ENCODE assay signal across 26 cellular contexts in genomic region chr13:30404207-30404606, GRCh38. TPM values are rescaled to one million over a fixed set of nuclear protein-coding genes. Genes with fewer than 3 reads are reported as not detected.
"Had no signal": no experiment of that assay in that cellular context is flagged by ENCODE, and none has a peak within 500 bp of the region (broad histone marks: within the 10 kb centered on the region; RNA-seq: fewer than 3 reads in every experiment).

No MANE protein-coding gene starts in this region.

- H3K4me3 ChIP-seq: body of pancreas, hepatocyte, lower lobe of right lung, stomach, testis had no signal

- H3K27ac ChIP-seq: body of pancreas, hepatocyte, lower lobe of right lung, parathyroid adenoma, stomach, testis had no signal

- H3K36me3 ChIP-seq: lower lobe of right lung, stomach had no signal

- H3K9me3 ChIP-seq: body of pancreas, lower lobe of right lung, stomach, testis had no signal

- DNase-seq: activated CD4-positive, alpha-beta memory T cell treated with anti-CD3 and anti-CD28 coated beads, Interleukin-2, amount 10 ng/mL, durations not matched to agents 7 days and 5 days; activated CD4-positive, alpha-beta T cell treated with anti-CD3 and anti-CD28 coated beads, Interleukin-2, amount 10 ng/mL, durations not matched to agents 24 days and 14 days; activated gamma-delta T cell; activated naive CD4-positive, alpha-beta T cell treated with anti-CD3 and anti-CD28 coated beads, Interleukin-2, amount 50 U/mL, for 16 hours; activated naive CD8-positive, alpha-beta T cell treated with anti-CD3 and anti-CD28 coated beads, Interleukin-2, amount 50 U/mL, for 24 hours; anterior cingulate cortex; body of pancreas; effector CD4-positive, alpha-beta T cell; erythroblast; glutamatergic neuron; immature natural killer cell; kidney glomerular epithelial cell; lower lobe of right lung; midbrain; nucleus accumbens; small intestine; stomach; SW 1271; T-helper 17 cell; testis; trophoblast cell had no signal

- H2AFZ ChIP-seq: hepatocyte, parathyroid adenoma had no signal

- H3K4me2 ChIP-seq: hepatocyte had no signal

- H3K79me2 ChIP-seq: hepatocyte, parathyroid adenoma had no signal

- H3K9ac ChIP-seq: parathyroid adenoma had no signal

- H3K27me3 ChIP-seq: body of pancreas, hepatocyte, stomach, testis had no signal

RNA-seq across cellular contexts. Expression of gene UBE2L5, which starts 18.1 kb away (rescaled TPM):
- total RNA-seq: activated CD4-positive, alpha-beta T cell treated with anti-CD3 and anti-CD28 coated beads, Interleukin-2, amount 10 ng/mL, durations not matched to agents 24 days and 14 days; body of pancreas; cardiac septum; frontal cortex; hepatocyte; lower lobe of right lung; natural killer cell treated with Interleukin-12 subunit alpha and Interleukin-12 subunit beta and Interleukin-15 and Interleukin-18, amount 100 ng/mL, for 72 hours; stomach; T-helper 17 cell had no signal
- polyA plus RNA-seq: hepatocyte, immature natural killer cell, small intestine, stomach had no signal
